1 cellular context compared by ENCODE assay signal in genomic region chr12:77237896-77238295, GRCh38.
TF ChIP-seq lines count a peak whose summit lies in the region.

No MANE protein-coding gene starts in this region.

TF ChIP-seq in GM23338, 12 proteins besides CTCF, POLR2A, EP300 and RAD21 (continued from another document):
- TF ChIP-seq ZNF462 (CRISPR knock-in tag; IDR thresholded peaks at IDR 0.05) (no peak), NANOG (IDR thresholded peaks at IDR 0.05; ENCODE audit: borderline replicate concordance) (no peak), CREB1 (CRISPR knock-in tag; IDR thresholded peaks at IDR 0.05; ENCODE audit: low read depth) (no peak)
